14 cellular contexts compared by ENCODE assay signal in genomic region chr6:12313992-12314589, GRCh38. TPM values are rescaled to one million over a fixed set of nuclear protein-coding genes. Genes with fewer than 3 reads are reported as not detected.
DNase-seq lines count a peak whose midpoint lies in the region; ATAC-seq and TF ChIP-seq lines count a peak whose summit lies in the region.
"Had no signal": no experiment of that assay in that cellular context is flagged by ENCODE, and none has a peak within 500 bp of the region (broad histone marks: within the 10 kb centered on the region; RNA-seq: fewer than 3 reads in every experiment).

No MANE protein-coding gene starts in this region.

- ATAC-seq in Right ventricle myocardium superior (ENCODE audit: poor library complexity) (no peak), GM19328 (IDR thresholded peaks at IDR 0.05; ENCODE audit: unreplicated experiment) (no peak), HG02885 (IDR thresholded peaks at IDR 0.05; ENCODE audit: poor library complexity, unreplicated experiment) (no peak)

- H3K27me3 Mint-ChIP-seq in activated naive CD4-positive, alpha-beta T cell treated with anti-CD3 and anti-CD28 coated beads, Interleukin-2, amount 10 ng/mL, durations not matched to agents 7 days and 5 days: peaks cover 4% of the 10 kb centered on the region

- no peak overlapping the region for H3K4me3 Mint-ChIP-seq in activated naive CD4-positive, alpha-beta T cell treated with anti-CD3 and anti-CD28 coated beads, Interleukin-2, amount 10 ng/mL, durations not matched to agents 7 days and 5 days
- H3K4me3 Mint-ChIP-seq: brain had no signal

- peak overlapping the region; percentile 31 to 60 for H3K27ac ChIP-seq in tibial artery
- H3K27ac ChIP-seq: WERI-Rb-1 had no signal

- H3K9me3 Mint-ChIP-seq in activated naive CD4-positive, alpha-beta T cell treated with anti-CD3 and anti-CD28 coated beads, Interleukin-2, amount 10 ng/mL, durations not matched to agents 7 days and 5 days: peaks cover 2% of the 10 kb centered on the region

- H3K4me1 ChIP-seq in tibial artery: peaks cover 0 to 22% (median 15%) of the 10 kb centered on the region in 4 donors

- CTCF ChIA-PET in activated naive CD4-positive, alpha-beta T cell treated with anti-CD3 and anti-CD28 coated beads, Interleukin-2, amount 10 ng/mL, durations not matched to agents 7 days and 5 days (lab: Charles Lee): no interaction called here

- H3K36me3 ChIP-seq in kidney epithelial cell (ENCODE audit: control insufficient read depth, insufficient read depth, low read length): no peaks in the 10 kb centered on the region
- H3K36me3 ChIP-seq in tibial artery: no peaks in the 10 kb centered on the region
- H3K36me3 ChIP-seq: WERI-Rb-1 had no signal

- H3K4me3 ChIP-seq in kidney epithelial cell (ENCODE audit: low read depth, low read length): no peak overlapping the region
- peak overlapping the region; percentile 13 to 27 for H3K4me3 ChIP-seq in tibial artery

- DNase-seq in HPDE6-E6E7 (ENCODE audit: extremely low spot score) (peak; percentile 58), astrocyte of the hippocampus (ENCODE audit: low read depth, low spot score) (peak; percentile 77), kidney epithelial cell (ENCODE audit: low read depth) (peak; percentile 85), tibial artery (no peak), Right ventricle myocardium superior (no peak)
- no peak for DNase-seq in activated naive CD4-positive, alpha-beta T cell treated with anti-CD3 and anti-CD28 coated beads, Interleukin-2, amount 10 ng/mL, durations not matched to agents 7 days and 5 days
- DNase-seq: activated T-cell treated with anti-CD3 and anti-CD28 coated beads, Interleukin-2, amount 50 U/mL, for 1 hour; DMS 273 treated with DMSO at 0.1 percent for 48 hours; foreskin melanocyte; WERI-Rb-1 had no signal

- H3K27me3 ChIP-seq in kidney epithelial cell (ENCODE audit: control insufficient read depth, insufficient read depth, low read length): no peaks in the 10 kb centered on the region
- H3K27me3 ChIP-seq in tibial artery: no peaks in the 10 kb centered on the region

- H3K4me1 Mint-ChIP-seq in activated naive CD4-positive, alpha-beta T cell treated with anti-CD3 and anti-CD28 coated beads, Interleukin-2, amount 10 ng/mL, durations not matched to agents 7 days and 5 days: no peaks in the 10 kb centered on the region
- H3K4me1 Mint-ChIP-seq: brain had no signal

- TF ChIP-seq CTCF in kidney epithelial cell (IDR thresholded peaks at IDR 0.05; ENCODE audit: insufficient read depth, low read length, poor library complexity, severe bottlenecking) (no peak), tibial artery (IDR thresholded peaks at IDR 0.05) (no peak)

- H3K9me3 ChIP-seq in tibial artery: no peaks in the 10 kb centered on the region

- intact Hi-C loops in tibial artery (cut with DNase I; ENCODE audit: low total_unique reads) (no loop called here), Right ventricle myocardium superior (cut with DNase I) (no loop called here)

- no peaks in the 10 kb centered on the region for H3K36me3 Mint-ChIP-seq in activated naive CD4-positive, alpha-beta T cell treated with anti-CD3 and anti-CD28 coated beads, Interleukin-2, amount 10 ng/mL, durations not matched to agents 7 days and 5 days

- no peak overlapping the region for H3K27ac Mint-ChIP-seq in activated naive CD4-positive, alpha-beta T cell treated with anti-CD3 and anti-CD28 coated beads, Interleukin-2, amount 10 ng/mL, durations not matched to agents 7 days and 5 days
- H3K27ac Mint-ChIP-seq: brain, progenitor cell of endocrine pancreas had no signal

RNA-seq across cellular contexts. Expression of gene EDN1, which starts 23.9 kb away (rescaled TPM):
- total RNA-seq in kidney epithelial cell (53.3 and 59.8 TPM in 2 replicates), Right ventricle myocardium superior (2.2 TPM)

Comparison
In these comparisons a context has a peak if more than half of its experiments do, and no peak if none do; other contexts are left out.
1. DNase-seq: peak in HPDE6-E6E7 (single experiment), astrocyte of the hippocampus (single experiment) and kidney epithelial cell (single experiment); none in tibial artery (0 of 2), Right ventricle myocardium superior (single experiment) and activated naive CD4-positive, alpha-beta T cell treated with anti-CD3 and anti-CD28 coated beads, Interleukin-2, amount 10 ng/mL, durations not matched to agents 7 days and 5 days (single experiment).
2. RNA of gene EDN1, which starts 23.9 kb away (total RNA-seq): 53.3 to 59.8 TPM in kidney epithelial cell; 2.2 TPM in Right ventricle myocardium superior (single experiment); every median in the first group is over 10 times any median in the second.